In the genomic region with DNA sequence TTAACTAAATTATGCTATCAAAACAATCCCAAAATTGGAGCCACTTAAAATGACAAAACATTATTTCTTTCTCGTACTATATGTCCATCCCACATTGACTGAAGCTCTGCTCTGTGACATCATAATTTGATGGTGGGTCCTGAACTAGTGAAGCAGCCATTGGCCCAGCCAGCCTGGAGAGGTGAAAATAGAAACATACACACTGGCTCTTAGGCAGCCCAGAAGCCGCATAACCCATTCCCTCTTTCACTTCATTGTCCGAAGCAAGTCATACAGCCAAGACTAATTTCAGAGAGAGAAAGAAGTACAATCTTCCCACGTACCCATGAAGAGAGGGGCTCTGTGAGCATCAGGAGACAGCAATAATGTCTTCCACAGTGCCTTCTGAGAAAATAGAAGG, we compare ENCODE assay signal across 17 cellular contexts.
DNase-seq lines count a peak whose midpoint lies in the region; ATAC-seq and TF ChIP-seq lines count a peak whose summit lies in the region.
"Had no signal": no experiment of that assay in that cellular context is flagged by ENCODE, and none has a peak within 500 bp of the region (broad histone marks: within the 10 kb centered on the region; RNA-seq: fewer than 3 reads in every experiment).

No MANE protein-coding gene starts in this region.

- no peak overlapping the region for H3K27ac ChIP-seq in BLaER1 treated with 17β-estradiol and CSF1 and Interleukin-3, amounts not matched to agents 10 nM and 100 nM
- H3K27ac ChIP-seq in VCaP, result peak overlapping the region; percentile 88
- H3K27ac ChIP-seq in right cardiac atrium (ENCODE audit: low read length), result peak overlapping the region; percentile 61

- no peak for TF ChIP-seq CTCF in VCaP (conservative IDR thresholded peaks at IDR 0.05)

- no peak for DNase-seq in right cardiac atrium
- peak; percentile 4 for DNase-seq in pons (ENCODE audit: low spot score)
- no peak for DNase-seq in stimulated activated naive CD8-positive, alpha-beta T cell treated with anti-CD3 and anti-CD28 coated beads, Interleukin-15, Interleukin-2, amounts not matched to agents 100 U/mL and 50 U/mL, for 24 hours
- no peak for DNase-seq in activated CD8-positive, alpha-beta memory T cell treated with anti-CD3 and anti-CD28 coated beads, Interleukin-2, amount 50 U/mL, for 4 hours
- DNase-seq: C1 segment of cervical spinal cord; CD8-positive, alpha-beta memory T cell; H9; Karpas-422; NCI-H1417 treated with DMSO at 0.1 percent for 48 hours; NCI-H187 treated with DMSO at 0.1 percent for 48 hours; NCI-H345; NCI-H524 treated with DMSO at 0.1 percent for 48 hours; PC-3; RPMI8226 had no signal

- H3K27me3 ChIP-seq in BLaER1 treated with 17β-estradiol and CSF1 and Interleukin-3, amounts not matched to agents 10 nM and 100 nM, result peaks cover 0 to 26% (median 0%) of the 10 kb centered on the region in 11 experiments; a peak in 5 of 22 replicates
- H3K27me3 ChIP-seq in right cardiac atrium (ENCODE audit: control insufficient read depth, insufficient read depth), result no peaks in the 10 kb centered on the region

- H3K36me3 ChIP-seq in BLaER1 treated with 17β-estradiol and CSF1 and Interleukin-3, amounts not matched to agents 10 nM and 100 nM, result no peaks in the 10 kb centered on the region

- H3K4me2 ChIP-seq in BLaER1 treated with 17β-estradiol and CSF1 and Interleukin-3, amounts not matched to agents 10 nM and 100 nM, result peak overlapping the region; percentile 29 to 72 (median 54); a peak in 21 of 22 replicates

- no peak overlapping the region for H3K9ac ChIP-seq in BLaER1 treated with 17β-estradiol and CSF1 and Interleukin-3, amounts not matched to agents 10 nM and 100 nM

- ATAC-seq in right cardiac atrium, result no peak
- no peak for ATAC-seq in stimulated activated naive CD8-positive, alpha-beta T cell treated with anti-CD3 and anti-CD28 coated beads, Interleukin-15, Interleukin-2, amounts not matched to agents 100 U/mL and 50 U/mL, for 24 hours
- ATAC-seq in GM18517 (IDR thresholded peaks at IDR 0.05; ENCODE audit: unreplicated experiment), result no peak
- ATAC-seq: PC-3 had no signal

- no peak overlapping the region for H3K4me3 ChIP-seq in BLaER1 treated with 17β-estradiol and CSF1 and Interleukin-3, amounts not matched to agents 10 nM and 100 nM
- no peak overlapping the region for H3K4me3 ChIP-seq in right cardiac atrium (ENCODE audit: low read length)

- no peaks in the 10 kb centered on the region for H4K20me1 ChIP-seq in BLaER1 treated with 17β-estradiol and CSF1 and Interleukin-3, amounts not matched to agents 10 nM and 100 nM

- H3K4me1 ChIP-seq in BLaER1 treated with 17β-estradiol and CSF1 and Interleukin-3, amounts not matched to agents 10 nM and 100 nM, result peaks cover 63 to 82% (median 72%) of the 10 kb centered on the region in 10 experiments
- H3K4me1 ChIP-seq in right cardiac atrium (ENCODE audit: control insufficient read depth, insufficient read depth, low read length), result peaks cover 13% of the 10 kb centered on the region

- intact Hi-C loops in right cardiac atrium (cut with DNase I), result loop anchor here in 1 of 4 donors (10.0 kb wide), 1 partner anchor 57 kb away; no protein-coding TSS in a partner anchor

- WGBS in right cardiac atrium, result 58% methylated on average over 4 of the region's 4 CpGs

- H3K9me3 ChIP-seq in BLaER1 treated with 17β-estradiol and CSF1 and Interleukin-3, amounts not matched to agents 10 nM and 100 nM (replicated peaks in 1 of 11), result no peaks in the 10 kb centered on the region
- no peaks in the 10 kb centered on the region for H3K9me3 ChIP-seq in right cardiac atrium (ENCODE audit: control insufficient read depth, low read length)

Comparison
In these comparisons a context has a peak if more than half of its experiments do, and no peak if none do; other contexts are left out.
1. H3K27ac ChIP-seq: peak in VCaP (single experiment) and right cardiac atrium (single experiment); none in BLaER1 treated with 17β-estradiol and CSF1 and Interleukin-3, amounts not matched to agents 10 nM and 100 nM (0 of 11).